Comparison of ENCODE assay signal across 8 cellular contexts in the genomic region with DNA sequence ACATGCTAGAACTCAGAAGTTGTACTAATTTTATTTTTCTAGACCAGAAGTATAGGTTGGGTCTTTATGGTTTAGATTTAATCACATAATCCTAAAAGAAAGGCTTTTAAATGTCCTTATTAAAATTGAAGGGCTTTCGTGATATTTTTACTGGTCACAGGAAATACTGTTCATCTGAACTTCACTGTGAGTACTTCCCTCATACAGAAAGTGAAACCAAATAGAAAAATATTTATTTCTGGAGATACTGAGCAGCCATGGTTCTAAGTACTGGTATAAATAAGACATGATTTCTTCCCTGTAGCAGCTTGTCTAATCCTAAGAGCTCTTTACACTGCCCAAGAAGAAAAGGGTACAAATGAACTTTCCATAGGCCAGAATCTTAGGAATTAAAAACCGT. TPM values are rescaled to one million over a fixed set of nuclear protein-coding genes. Genes with fewer than 3 reads are reported as not detected.
DNase-seq lines count a peak whose midpoint lies in the region; ATAC-seq and TF ChIP-seq lines count a peak whose summit lies in the region.

No MANE protein-coding gene starts in this region.

- peak; percentile 37 for ATAC-seq in activated naive CD8-positive, alpha-beta T cell treated with anti-CD3 and anti-CD28 coated beads, Interleukin-2, amount 50 U/mL, for 24 hours
- ATAC-seq in left colon (peak; percentile 51), HG02852 (IDR thresholded peaks at IDR 0.05; ENCODE audit: unreplicated experiment) (no peak)

- peaks cover 58% of the 10 kb centered on the region for H3K4me1 Mint-ChIP-seq in activated naive CD4-positive, alpha-beta T cell treated with anti-CD3 and anti-CD28 coated beads, Interleukin-2, amount 10 ng/mL, durations not matched to agents 7 days and 5 days
- H3K4me1 Mint-ChIP-seq in activated naive CD8-positive, alpha-beta T cell treated with anti-CD3 and anti-CD28 coated beads, Interleukin-2, amount 50 U/mL, for 24 hours, result peaks cover 58% of the 10 kb centered on the region

- no peaks in the 10 kb centered on the region for H3K36me3 ChIP-seq in tibial artery

- in situ Hi-C loops in KBM-7 (cut with MboI; ENCODE audit: low pct_unique_long_range_greater_than_20kb, low sequenced_read_pairs), result no loop called here

- no peaks in the 10 kb centered on the region for H3K9me3 Mint-ChIP-seq in activated naive CD4-positive, alpha-beta T cell treated with anti-CD3 and anti-CD28 coated beads, Interleukin-2, amount 10 ng/mL, durations not matched to agents 7 days and 5 days
- no peaks in the 10 kb centered on the region for H3K9me3 Mint-ChIP-seq in activated naive CD8-positive, alpha-beta T cell treated with anti-CD3 and anti-CD28 coated beads, Interleukin-2, amount 50 U/mL, for 24 hours

- peak overlapping the region; percentile 95 for H3K27ac Mint-ChIP-seq in activated naive CD4-positive, alpha-beta T cell treated with anti-CD3 and anti-CD28 coated beads, Interleukin-2, amount 10 ng/mL, durations not matched to agents 7 days and 5 days
- H3K27ac Mint-ChIP-seq in activated naive CD8-positive, alpha-beta T cell treated with anti-CD3 and anti-CD28 coated beads, Interleukin-2, amount 50 U/mL, for 24 hours, result peak overlapping the region; percentile 97

- CTCF ChIA-PET in activated naive CD4-positive, alpha-beta T cell treated with anti-CD3 and anti-CD28 coated beads, Interleukin-2, amount 10 ng/mL, durations not matched to agents 7 days and 5 days (lab: Charles Lee), result interaction anchor here (0.7 kb wide), 1 partner anchor 58 kb away, joined by 3 read pairs; no protein-coding TSS in a partner anchor

- no peak for TF ChIP-seq CTCF in tibial artery (IDR thresholded peaks at IDR 0.05)

- H3K27me3 Mint-ChIP-seq in activated naive CD4-positive, alpha-beta T cell treated with anti-CD3 and anti-CD28 coated beads, Interleukin-2, amount 10 ng/mL, durations not matched to agents 7 days and 5 days, result peaks cover 11% of the 10 kb centered on the region
- no peaks in the 10 kb centered on the region for H3K27me3 Mint-ChIP-seq in activated naive CD8-positive, alpha-beta T cell treated with anti-CD3 and anti-CD28 coated beads, Interleukin-2, amount 50 U/mL, for 24 hours

- intact Hi-C loops in left colon (cut with DNase I, micrococcal nuclease), result no loop called here
- intact Hi-C loops in tibial artery (cut with DNase I; ENCODE audit: low total_unique reads), result no loop called here

- no peak for DNase-seq in activated naive CD4-positive, alpha-beta T cell treated with anti-CD3 and anti-CD28 coated beads, Interleukin-2, amount 10 ng/mL, durations not matched to agents 7 days and 5 days
- no peak for DNase-seq in activated naive CD4-positive, alpha-beta T cell treated with anti-CD3 and anti-CD28 coated beads, Interleukin-2, amount 50 U/mL, for 16 hours
- DNase-seq in KBM-7, result peak; percentile 36
- DNase-seq in activated naive CD8-positive, alpha-beta T cell treated with anti-CD3 and anti-CD28 coated beads, Interleukin-2, amount 50 U/mL, for 24 hours, result no peak
- no peak for DNase-seq in left colon
- no peak for DNase-seq in tibial artery
- DNase-seq in stimulated activated CD4-positive, alpha-beta T cell treated with anti-CD3 and anti-CD28 coated beads, Interleukin-4, amount 100 ng/mL, for 4 hours, result no peak

- H3K27ac ChIP-seq in tibial artery, result peak overlapping the region in 1 of 2 donors; percentile 68

- peak overlapping the region; percentile 62 to 66 for H3K4me3 ChIP-seq in tibial artery

- H3K9me3 ChIP-seq in tibial artery, result no peaks in the 10 kb centered on the region

- no peaks in the 10 kb centered on the region for H3K27me3 ChIP-seq in tibial artery

- H3K36me3 Mint-ChIP-seq in activated naive CD4-positive, alpha-beta T cell treated with anti-CD3 and anti-CD28 coated beads, Interleukin-2, amount 10 ng/mL, durations not matched to agents 7 days and 5 days, result peaks cover 50% of the 10 kb centered on the region
- peaks cover 9% of the 10 kb centered on the region for H3K36me3 Mint-ChIP-seq in activated naive CD8-positive, alpha-beta T cell treated with anti-CD3 and anti-CD28 coated beads, Interleukin-2, amount 50 U/mL, for 24 hours (ENCODE audit: low read depth)

- H3K4me1 ChIP-seq in tibial artery, result peaks cover 0 to 50% (median 23%) of the 10 kb centered on the region in 4 donors

- peak overlapping the region; percentile 96 for H3K4me3 Mint-ChIP-seq in activated naive CD4-positive, alpha-beta T cell treated with anti-CD3 and anti-CD28 coated beads, Interleukin-2, amount 10 ng/mL, durations not matched to agents 7 days and 5 days
- H3K4me3 Mint-ChIP-seq in activated naive CD8-positive, alpha-beta T cell treated with anti-CD3 and anti-CD28 coated beads, Interleukin-2, amount 50 U/mL, for 24 hours, result peak overlapping the region; percentile 91

RNA-seq across cellular contexts. Expression of a gene that starts 2.0 kb away (rescaled TPM):
- total RNA-seq in left colon, result 10 to 100 TPM; 27.7 to 31.7 TPM
